In genomic region chr11:67608486-67608885, GRCh38 we compare ENCODE assay signal across 1 cellular context.
TF ChIP-seq lines count a peak whose summit lies in the region.

No MANE protein-coding gene starts in this region.

TF ChIP-seq in GM12878, 131 proteins besides CTCF, POLR2A, EP300 and RAD21:
- TF ChIP-seq SIN3A (IDR thresholded peaks at IDR 0.05; ENCODE audit: low read depth, low read length) = no peak
- no peak for TF ChIP-seq ATF3 (IDR thresholded peaks at IDR 0.05; ENCODE audit: borderline replicate concordance, extremely low read depth, low read depth, low read length)
- TF ChIP-seq PML (IDR thresholded peaks at IDR 0.05; ENCODE audit: low read length) = no peak
- TF ChIP-seq GATAD2B (conservative IDR thresholded peaks at IDR 0.05; ENCODE audit: low read depth) = no peak
- no peak for TF ChIP-seq CEBPZ (IDR thresholded peaks at IDR 0.05; ENCODE audit: low read depth, low read length)
- TF ChIP-seq TBL1XR1 (IDR thresholded peaks at IDR 0.05; ENCODE audit: low read depth, low read length) = no peak
- TF ChIP-seq WRNIP1 (IDR thresholded peaks at IDR 0.05; ENCODE audit: borderline replicate concordance, low read depth, low read length) = no peak
- no peak for TF ChIP-seq SUPT20H (IDR thresholded peaks at IDR 0.05; ENCODE audit: borderline replicate concordance, control insufficient read depth, low read depth, low read length)
- no peak for TF ChIP-seq TAF1 (IDR thresholded peaks at IDR 0.05; ENCODE audit: borderline replicate concordance, low read depth, low read length)
- TF ChIP-seq BCL3 (IDR thresholded peaks at IDR 0.05; ENCODE audit: borderline replicate concordance, insufficient read depth, low read depth, low read length, poor library complexity, severe bottlenecking) = no peak
- no peak for TF ChIP-seq ZNF24 (IDR thresholded peaks at IDR 0.05)
- no peak for TF ChIP-seq E2F8 (IDR thresholded peaks at IDR 0.05; ENCODE audit: low read depth, partially characterized antibody)
- no peak for TF ChIP-seq CBFB (IDR thresholded peaks at IDR 0.05; ENCODE audit: low read depth)
- no peak for TF ChIP-seq ZNF622 (IDR thresholded peaks at IDR 0.05)
